ENCODE assay signal across 1 cellular context in genomic region chr1:153922838-153923652, GRCh38.
TF ChIP-seq lines count a peak whose summit lies in the region.

GATAD2B (minus strand) TSS chr1:153922972; CDS start chr1:153828347, 94,625 bp downstream.

TF ChIP-seq in K562, 482 proteins besides CTCF, POLR2A, EP300 and RAD21 (continued from another document and continues in another):
- TF ChIP-seq RERE (CRISPR knock-in tag; IDR thresholded peaks at IDR 0.05; ENCODE audit: borderline replicate concordance) (no peak), CCNT2 (IDR thresholded peaks at IDR 0.05; ENCODE audit: borderline replicate concordance, extremely low read depth, insufficient read length, low read depth, low read length) (no peak), SOX6 (IDR thresholded peaks at IDR 0.05) (peak; percentile 40; the same call in 1 of the 2 replicates), HDAC2 (IDR thresholded peaks at IDR 0.05) (peak; percentile 51; the same call in 1 of the 2 replicates), ETV6 (IDR thresholded peaks at IDR 0.05; ENCODE audit: borderline replicate concordance in 1 of 2, low read depth in 2 of 2, low read length in 1 of 2) (peak in 1 of 2 experiments; percentile 57; a peak in 1 of 4 replicates), ETV6 (CRISPR knock-in tag; IDR thresholded peaks at IDR 0.05; ENCODE audit: borderline replicate concordance) (no peak), CREB3L1 (IDR thresholded peaks at IDR 0.05; ENCODE audit: borderline replicate concordance, low read depth) (peak; percentile 22; the same call in 1 of the 2 replicates), ZSCAN29 (IDR thresholded peaks at IDR 0.05) (peak; percentile 76), ZNF639 (CRISPR knock-in tag; conservative IDR thresholded peaks at IDR 0.05 in 1 of 2, IDR thresholded peaks at IDR 0.05 in 1 of 2) (peak in 1 of 2 experiments; percentile 98; a peak in 2 of 4 replicates), RB1 (IDR thresholded peaks at IDR 0.05; ENCODE audit: low read depth) (peak; percentile 8; the same call in 1 of the 2 replicates), DPF2 (IDR thresholded peaks at IDR 0.05) (peak; percentile 20; the same call in 1 of the 2 replicates), TBL1XR1 (IDR thresholded peaks at IDR 0.05; ENCODE audit: low read length in 2 of 2) (no peak; a peak in 1 of 4 replicates), NR2C2 (CRISPR knock-in tag; IDR thresholded peaks at IDR 0.05) (no peak), NR2C2 (tag; IDR thresholded peaks at IDR 0.05) (peak; percentile 82), TEAD1 (CRISPR knock-in tag; IDR thresholded peaks at IDR 0.05) (0 out of 4 replicates have a peak, but pooled peaks of 1 of the 2 experiments have one; percentile 32), ATF1 (CRISPR knock-in tag; IDR thresholded peaks at IDR 0.05) (no peak), ATF1 (tag; IDR thresholded peaks at IDR 0.05) (peak; percentile 75), SP1 (CRISPR knock-in tag; IDR thresholded peaks at IDR 0.05) (peak; percentile 85), ZNF57 (CRISPR knock-in tag; IDR thresholded peaks at IDR 0.05) (no peak), ZFX (CRISPR knock-in tag; IDR thresholded peaks at IDR 0.05) (peak; percentile 40; the same call in 1 of the 2 replicates), ZFP36 (IDR thresholded peaks at IDR 0.05; ENCODE audit: low read depth, low read length, partially characterized antibody) (no peak), ZNF436 (CRISPR knock-in tag; IDR thresholded peaks at IDR 0.05) (no peak), L3MBTL2 (IDR thresholded peaks at IDR 0.05) (peak; percentile 89), MYC (IDR thresholded peaks at IDR 0.05; ENCODE audit: low read depth, low read length) (0 out of 2 replicates have a peak, but pooled peaks have one; percentile 7), MYC (CRISPR knock-in tag; IDR thresholded peaks at IDR 0.05; ENCODE audit: borderline replicate concordance, low read depth) (no peak), TBP (optimal IDR thresholded peaks at IDR 0.05; ENCODE audit: low read depth, low read length) (peak; percentile 57), FOXM1 (IDR thresholded peaks at IDR 0.05; ENCODE audit: low read depth) (peak; percentile 34), FOXM1 (CRISPR knock-in tag; IDR thresholded peaks at IDR 0.05; ENCODE audit: low read depth) (no peak), NONO (IDR thresholded peaks at IDR 0.05; ENCODE audit: low read depth in 2 of 2, low read length in 1 of 2) (0 out of 4 replicates have a peak, but pooled peaks of 1 of the 2 experiments have one; percentile 3), NFATC3 (IDR thresholded peaks at IDR 0.05) (0 out of 2 replicates have a peak, but pooled peaks have one; percentile 45), NEUROD1 (IDR thresholded peaks at IDR 0.05; ENCODE audit: borderline replicate concordance, low read depth, low read length, partially characterized antibody) (peak; percentile 95), POU5F1 (IDR thresholded peaks at IDR 0.05; ENCODE audit: borderline replicate concordance, low read depth, low read length, partially characterized antibody) (peak; percentile 44), ZBTB11 (CRISPR knock-in tag; IDR thresholded peaks at IDR 0.05) (peak in 1 of 3 experiments; percentile 53; a peak in 1 of 6 replicates), ASH1L (IDR thresholded peaks at IDR 0.05; ENCODE audit: borderline replicate concordance, low read depth, partially characterized antibody) (peak; percentile 96), ZNF324 (CRISPR knock-in tag; IDR thresholded peaks at IDR 0.05) (no peak), ETV5 (CRISPR knock-in tag; IDR thresholded peaks at IDR 0.05; ENCODE audit: low read depth) (peak; percentile 65; the same call in 1 of the 2 replicates), ZNF695 (CRISPR knock-in tag; IDR thresholded peaks at IDR 0.05) (no peak), EGR1 (conservative IDR thresholded peaks at IDR 0.05) (peak; percentile 94), SUPT5H (IDR thresholded peaks at IDR 0.05) (peak; percentile 45), RBM25 (IDR thresholded peaks at IDR 0.05; ENCODE audit: low read depth, low read length, severe bottlenecking) (peak; percentile 89), YY1 (IDR thresholded peaks at IDR 0.05; ENCODE audit: borderline replicate concordance in 1 of 3, control insufficient read depth in 1 of 3, extremely low read depth in 1 of 3, insufficient read depth in 3 of 3, insufficient read length in 1 of 3, insufficient replicate concordance in 2 of 3, low read depth in 1 of 3, low read length in 2 of 3) (peak in 2 of 3 experiments; percentile 38 to 44), E2F3 (CRISPR knock-in tag; IDR thresholded peaks at IDR 0.05) (no peak), BRD9 (IDR thresholded peaks at IDR 0.05; ENCODE audit: low read depth, partially characterized antibody) (peak; percentile 53), ELF1 (tag; IDR thresholded peaks at IDR 0.05) (peak; percentile 77)
- TF ChIP-seq, protein P1, sequence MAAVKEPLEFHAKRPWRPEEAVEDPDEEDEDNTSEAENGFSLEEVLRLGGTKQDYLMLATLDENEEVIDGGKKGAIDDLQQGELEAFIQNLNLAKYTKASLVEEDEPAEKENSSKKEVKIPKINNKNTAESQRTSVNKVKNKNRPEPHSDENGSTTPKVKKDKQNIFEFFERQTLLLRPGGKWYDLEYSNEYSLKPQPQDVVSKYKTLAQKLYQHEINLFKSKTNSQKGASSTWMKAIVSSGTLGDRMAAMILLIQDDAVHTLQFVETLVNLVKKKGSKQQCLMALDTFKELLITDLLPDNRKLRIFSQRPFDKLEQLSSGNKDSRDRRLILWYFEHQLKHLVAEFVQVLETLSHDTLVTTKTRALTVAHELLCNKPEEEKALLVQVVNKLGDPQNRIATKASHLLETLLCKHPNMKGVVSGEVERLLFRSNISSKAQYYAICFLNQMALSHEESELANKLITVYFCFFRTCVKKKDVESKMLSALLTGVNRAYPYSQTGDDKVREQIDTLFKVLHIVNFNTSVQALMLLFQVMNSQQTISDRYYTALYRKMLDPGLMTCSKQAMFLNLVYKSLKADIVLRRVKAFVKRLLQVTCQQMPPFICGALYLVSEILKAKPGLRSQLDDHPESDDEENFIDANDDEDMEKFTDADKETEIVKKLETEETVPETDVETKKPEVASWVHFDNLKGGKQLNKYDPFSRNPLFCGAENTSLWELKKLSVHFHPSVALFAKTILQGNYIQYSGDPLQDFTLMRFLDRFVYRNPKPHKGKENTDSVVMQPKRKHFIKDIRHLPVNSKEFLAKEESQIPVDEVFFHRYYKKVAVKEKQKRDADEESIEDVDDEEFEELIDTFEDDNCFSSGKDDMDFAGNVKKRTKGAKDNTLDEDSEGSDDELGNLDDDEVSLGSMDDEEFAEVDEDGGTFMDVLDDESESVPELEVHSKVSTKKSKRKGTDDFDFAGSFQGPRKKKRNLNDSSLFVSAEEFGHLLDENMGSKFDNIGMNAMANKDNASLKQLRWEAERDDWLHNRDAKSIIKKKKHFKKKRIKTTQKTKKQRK (IDR thresholded peaks at IDR 0.05; ENCODE audit: borderline replicate concordance, low read depth, low read length): peak; percentile 86
- TF ChIP-seq, protein P2, sequence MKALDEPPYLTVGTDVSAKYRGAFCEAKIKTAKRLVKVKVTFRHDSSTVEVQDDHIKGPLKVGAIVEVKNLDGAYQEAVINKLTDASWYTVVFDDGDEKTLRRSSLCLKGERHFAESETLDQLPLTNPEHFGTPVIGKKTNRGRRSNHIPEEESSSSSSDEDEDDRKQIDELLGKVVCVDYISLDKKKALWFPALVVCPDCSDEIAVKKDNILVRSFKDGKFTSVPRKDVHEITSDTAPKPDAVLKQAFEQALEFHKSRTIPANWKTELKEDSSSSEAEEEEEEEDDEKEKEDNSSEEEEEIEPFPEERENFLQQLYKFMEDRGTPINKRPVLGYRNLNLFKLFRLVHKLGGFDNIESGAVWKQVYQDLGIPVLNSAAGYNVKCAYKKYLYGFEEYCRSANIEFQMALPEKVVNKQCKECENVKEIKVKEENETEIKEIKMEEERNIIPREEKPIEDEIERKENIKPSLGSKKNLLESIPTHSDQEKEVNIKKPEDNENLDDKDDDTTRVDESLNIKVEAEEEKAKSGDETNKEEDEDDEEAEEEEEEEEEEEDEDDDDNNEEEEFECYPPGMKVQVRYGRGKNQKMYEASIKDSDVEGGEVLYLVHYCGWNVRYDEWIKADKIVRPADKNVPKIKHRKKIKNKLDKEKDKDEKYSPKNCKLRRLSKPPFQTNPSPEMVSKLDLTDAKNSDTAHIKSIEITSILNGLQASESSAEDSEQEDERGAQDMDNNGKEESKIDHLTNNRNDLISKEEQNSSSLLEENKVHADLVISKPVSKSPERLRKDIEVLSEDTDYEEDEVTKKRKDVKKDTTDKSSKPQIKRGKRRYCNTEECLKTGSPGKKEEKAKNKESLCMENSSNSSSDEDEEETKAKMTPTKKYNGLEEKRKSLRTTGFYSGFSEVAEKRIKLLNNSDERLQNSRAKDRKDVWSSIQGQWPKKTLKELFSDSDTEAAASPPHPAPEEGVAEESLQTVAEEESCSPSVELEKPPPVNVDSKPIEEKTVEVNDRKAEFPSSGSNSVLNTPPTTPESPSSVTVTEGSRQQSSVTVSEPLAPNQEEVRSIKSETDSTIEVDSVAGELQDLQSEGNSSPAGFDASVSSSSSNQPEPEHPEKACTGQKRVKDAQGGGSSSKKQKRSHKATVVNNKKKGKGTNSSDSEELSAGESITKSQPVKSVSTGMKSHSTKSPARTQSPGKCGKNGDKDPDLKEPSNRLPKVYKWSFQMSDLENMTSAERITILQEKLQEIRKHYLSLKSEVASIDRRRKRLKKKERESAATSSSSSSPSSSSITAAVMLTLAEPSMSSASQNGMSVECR (CRISPR knock-in tag; IDR thresholded peaks at IDR 0.05): no peak
